ENCODE assay signal across 12 cellular contexts in the genomic region with DNA sequence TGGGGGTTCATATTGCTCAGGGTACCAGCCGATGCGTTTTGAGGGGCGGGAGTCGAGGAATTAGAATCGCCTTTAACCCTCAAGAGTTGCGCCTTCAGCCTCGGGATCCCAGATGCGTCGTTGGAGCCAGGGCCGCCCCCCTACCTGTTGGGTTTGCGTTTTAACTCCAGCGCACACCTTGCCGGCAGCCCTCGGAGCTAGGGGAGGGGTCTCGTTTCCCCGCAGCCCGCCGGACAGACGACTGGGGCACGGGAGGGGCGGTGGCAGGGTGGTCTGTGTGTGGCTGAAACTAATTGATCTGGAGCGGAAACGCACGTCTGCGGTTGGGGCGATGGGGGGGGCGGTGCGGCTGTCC. TPM values are rescaled to one million over a fixed set of nuclear protein-coding genes. Genes with fewer than 3 reads are reported as not detected.
A peak's percentile ranks its signal among the peaks of the same experiment; 100 is the strongest.
DNase-seq lines count a peak whose midpoint lies in the region; ATAC-seq, FAIRE-seq and TF ChIP-seq lines count a peak whose summit lies in the region.
"Had no signal": no experiment of that assay in that cellular context is flagged by ENCODE, and none has a peak within 500 bp of the region (broad histone marks: within the 10 kb centered on the region; RNA-seq: fewer than 3 reads in every experiment).

No MANE protein-coding gene starts in this region.

- peak overlapping the region; percentile 97 for H3K27ac ChIP-seq in HUES64 (ENCODE audit: low read depth, low read length)
- H3K27ac ChIP-seq: SJCRH30 had no signal

- TF ChIP-seq CTCF in AG10803 (conservative IDR thresholded peaks at IDR 0.05; ENCODE audit: low read length) (no peak), endothelial cell (IDR thresholded peaks at IDR 0.05; ENCODE audit: unreplicated experiment) (no peak), nephron (IDR thresholded peaks at IDR 0.05; ENCODE audit: unreplicated experiment in 3 of 3) (no peak)

- H3K27me3 Mint-ChIP-seq in endothelial cell (ENCODE audit: unreplicated experiment) (peaks cover 5% of the 10 kb centered on the region), nephron (ENCODE audit: low read depth) (peaks cover 66% of the 10 kb centered on the region)

- peaks cover 40% of the 10 kb centered on the region for H3K27me3 ChIP-seq in HUES64 (ENCODE audit: insufficient read depth, low read length)
- no peaks in the 10 kb centered on the region for H3K27me3 ChIP-seq in MG63
- H3K27me3 ChIP-seq: SJCRH30 had no signal

- H3K36me3 Mint-ChIP-seq in endothelial cell (ENCODE audit: low read depth, unreplicated experiment) (no peaks in the 10 kb centered on the region), nephron (ENCODE audit: low read depth) (no peaks in the 10 kb centered on the region)

- H3K36me3 ChIP-seq in HUES64 (ENCODE audit: insufficient read depth, low read length) (no peaks in the 10 kb centered on the region), MG63 (peaks cover 9% of the 10 kb centered on the region)
- H3K36me3 ChIP-seq: SJCRH30 had no signal

- WGBS in HUES64 = 1% methylated on average over 27 of the region's 28 CpGs

- H3K9ac ChIP-seq in HUES64 (ENCODE audit: low read depth, low read length) = peak overlapping the region; percentile 86

- no peak for TF ChIP-seq POLR2A in GM18505 (IDR thresholded peaks at IDR 0.05; ENCODE audit: borderline replicate concordance, extremely low read depth, insufficient read depth, insufficient read length)

- no peak for FAIRE-seq in RCC 7860 (lab: Jason Lieb, UNC)

- DNase-seq in AG10803 (ENCODE audit: low read depth) = no peak
- DNase-seq in endothelial cell (ENCODE audit: low spot score) = no peak
- no peak for DNase-seq in MG63
- DNase-seq in RCC 7860 (ENCODE audit: low spot score) = no peak
- DNase-seq: activated T-cell treated with anti-CD3 and anti-CD28 coated beads, Interleukin-2, amount 50 U/mL, for 72 hours; DMS79 treated with DMSO at 0.1 percent for 48 hours; MV-4-11; SJCRH30 had no signal

- H3K4me3 ChIP-seq in AG10803 (ENCODE audit: low read length) (peak overlapping the region; percentile 98), HUES64 (ENCODE audit: low read length) (peak overlapping the region; percentile 80), MG63 (no peak overlapping the region)
- H3K4me3 ChIP-seq: SJCRH30 had no signal

- H3K4me1 Mint-ChIP-seq in endothelial cell (ENCODE audit: unreplicated experiment) (peaks cover 13% of the 10 kb centered on the region), nephron (peaks cover 26% of the 10 kb centered on the region)

- H3K9me3 ChIP-seq in HUES64 (ENCODE audit: insufficient read depth, low read depth, low read length) (no peaks in the 10 kb centered on the region), MG63 (no peaks in the 10 kb centered on the region)
- H3K9me3 ChIP-seq: SJCRH30 had no signal

- peaks cover 14% of the 10 kb centered on the region; the same call in 1 of the 2 replicates for H3K4me1 ChIP-seq in HUES64 (ENCODE audit: insufficient read depth, low read length)
- H3K4me1 ChIP-seq: SJCRH30 had no signal

- no peaks in the 10 kb centered on the region for H3K9me3 Mint-ChIP-seq in endothelial cell (ENCODE audit: unreplicated experiment)
- H3K9me3 Mint-ChIP-seq in nephron = no peaks in the 10 kb centered on the region
- H3K9me3 Mint-ChIP-seq: activated T-cell treated with anti-CD3 and anti-CD28 coated beads, Interleukin-2, amount 50 U/mL, for 72 hours had no signal

- H3K27ac Mint-ChIP-seq in endothelial cell (ENCODE audit: unreplicated experiment) = peak overlapping the region; percentile 48
- peak overlapping the region in 1 of 3 experiments; percentile 20 for H3K27ac Mint-ChIP-seq in nephron
- H3K27ac Mint-ChIP-seq: activated T-cell treated with anti-CD3 and anti-CD28 coated beads, Interleukin-2, amount 50 U/mL, for 72 hours had no signal

- no peak for ATAC-seq in GM18505 (IDR thresholded peaks at IDR 0.05; ENCODE audit: unreplicated experiment)
- ATAC-seq in HG03571 (IDR thresholded peaks at IDR 0.05; ENCODE audit: unreplicated experiment) = no peak
- ATAC-seq: activated T-cell treated with anti-CD3 and anti-CD28 coated beads, Interleukin-2, amount 50 U/mL, for 72 hours had no signal

- H3K4me3 Mint-ChIP-seq in endothelial cell (ENCODE audit: unreplicated experiment) (peak overlapping the region; percentile 37), nephron (peak overlapping the region; percentile 73 to 77 (median 76))

RNA-seq across cellular contexts. Expression of a gene that starts 3.4 kb away (rescaled TPM):
- polyA plus RNA-seq in HUES64 (2013, experiment 1 of 2) = 94.0 TPM
- polyA plus RNA-seq in HUES64 (2013, experiment 2 of 2) = 118 TPM
- total RNA-seq in endothelial cell (ENCODE audit: unreplicated experiment) = 55.6 TPM
- total RNA-seq in MG63 (2014; rRNA removed; shearing (Covaris generic); ENCODE audit: low replicate concordance) = 43.8 and 60.7 TPM in 2 replicates

RNA-seq across cellular contexts. Expression of a gene that starts 37.6 kb away (rescaled TPM):
- polyA plus RNA-seq in HUES64 (2013, experiment 1 of 2) = 10.7 TPM
- polyA plus RNA-seq in HUES64 (2013, experiment 2 of 2) = 13.1 TPM
- 23.3 TPM for total RNA-seq in endothelial cell (ENCODE audit: unreplicated experiment)
- 24.6 and 67.6 TPM in 2 replicates for total RNA-seq in MG63 (2014; rRNA removed; shearing (Covaris generic); ENCODE audit: low replicate concordance)
